9 cellular contexts compared by ENCODE assay signal in genomic region chr1:39984951-39985350, GRCh38. TPM values are rescaled to one million over a fixed set of nuclear protein-coding genes. Genes with fewer than 3 reads are reported as not detected.
"Had no signal": no experiment of that assay in that cellular context is flagged by ENCODE, and none has a peak within 500 bp of the region (broad histone marks: within the 10 kb centered on the region; RNA-seq: fewer than 3 reads in every experiment).

No MANE protein-coding gene starts in this region.

- H3K27ac ChIP-seq: GM23248, HL-60 had no signal

- H3K4me3 ChIP-seq: GM23248, HAP-1 had no signal

- H3K4me3 Mint-ChIP-seq: HFFc6, IgD-negative memory B cell had no signal

- H2AFZ ChIP-seq: GM23248 had no signal

- ATAC-seq: HCT116, HepG2 had no signal

- DNase-seq: GM23248, H7, HFFc6, KBM-7 had no signal

- H3K27ac Mint-ChIP-seq: HFFc6, IgD-negative memory B cell had no signal

- H3K9ac ChIP-seq: GM23248 had no signal

- H3K9me3 ChIP-seq: HAP-1 had no signal

- H3K9me3 Mint-ChIP-seq: HFFc6, IgD-negative memory B cell had no signal

- H3K27me3 Mint-ChIP-seq: IgD-negative memory B cell had no signal

- H3K36me3 ChIP-seq: HAP-1 had no signal

- FAIRE-seq: HepG2 had no signal

RNA-seq across cellular contexts. Expression of gene MFSD2A, which starts 30.0 kb away (rescaled TPM):
- total RNA-seq: HepG2 had no signal
